ENCODE assay signal across 24 cellular contexts in genomic region chr7:17497549-17498193, GRCh38.
A peak's percentile ranks its signal among the peaks of the same experiment; 100 is the strongest.
DNase-seq lines count a peak whose midpoint lies in the region; ATAC-seq lines count a peak whose summit lies in the region.
"Had no signal": no experiment of that assay in that cellular context is flagged by ENCODE, and none has a peak within 500 bp of the region (broad histone marks: within the 10 kb centered on the region; RNA-seq: fewer than 3 reads in every experiment).

No MANE protein-coding gene starts in this region.

- peak; percentile 86 for ATAC-seq in esophagus mucosa
- peak; percentile 11 for ATAC-seq in sciatic nerve
- ATAC-seq in GM18502 (IDR thresholded peaks at IDR 0.05; ENCODE audit: poor library complexity, unreplicated experiment): no peak
- ATAC-seq: activated naive CD8-positive, alpha-beta T cell treated with anti-CD3 and anti-CD28 coated beads, Interleukin-2, amount 50 U/mL, for 24 hours; Right ventricle myocardium inferior; stimulated activated naive CD8-positive, alpha-beta T cell treated with anti-CD3 and anti-CD28 coated beads, Interleukin-15, amount 100 ng/mL, for 72 hours had no signal

- intact Hi-C loops in sciatic nerve (cut with DNase I): no loop called here

- DNase-seq in DMS 273 (lab: John Stamatoyannopoulos, UW; ENCODE audit: unreplicated experiment) (peak; percentile 45), DMS 273 treated with DMSO at 0.1 percent for 48 hours (lab: John Stamatoyannopoulos, UW) (no peak), OCI-M1 (lab: John Stamatoyannopoulos, UW) (peak; percentile 2), sciatic nerve (ENCODE audit: low spot score) (no peak), foreskin melanocyte (no peak), GM19240 (ENCODE audit: insufficient read length, low spot score) (no peak)
- DNase-seq: activated CD4-positive, alpha-beta T cell treated with anti-CD3 and anti-CD28 coated beads for 48 hours; activated CD8-positive, alpha-beta memory T cell treated with anti-CD3 and anti-CD28 coated beads for 24 hours; activated naive CD8-positive, alpha-beta T cell treated with anti-CD3 and anti-CD28 coated beads, Interleukin-2, amount 50 U/mL, for 24 hours; activated T-cell treated with anti-CD3 and anti-CD28 coated beads, Interleukin-2, amount 50 U/mL, for 24 hours; KBM-7; mesendoderm; MM.1S; NCI-H1436; NCI-H2107; NCI-H446; posterior cingulate gyrus; sigmoid colon; stimulated activated CD8-positive, alpha-beta memory T cell treated with anti-CD3 and anti-CD28 coated beads, Interleukin-4, amount 100 ng/mL, for 48 hours; stimulated activated naive CD8-positive, alpha-beta T cell treated with anti-CD3 and anti-CD28 coated beads, Interleukin-15, amount 100 ng/mL, for 72 hours; tibial artery had no signal

Comparison
In these comparisons a context has a peak if more than half of its experiments do, and no peak if none do; other contexts are left out.
1. DNase-seq: peak in DMS 273 (single experiment) and OCI-M1 (single experiment); none in DMS 273 treated with DMSO at 0.1 percent for 48 hours (single experiment), sciatic nerve (single experiment), foreskin melanocyte (single experiment) and GM19240 (single experiment).